ENCODE assay signal across 8 cellular contexts in genomic region chr17:27601069-27601974, GRCh38. TPM values are rescaled to one million over a fixed set of nuclear protein-coding genes. Genes with fewer than 3 reads are reported as not detected.
DNase-seq lines count a peak whose midpoint lies in the region; ATAC-seq and TF ChIP-seq lines count a peak whose summit lies in the region.

No MANE protein-coding gene starts in this region.

- no peak overlapping the region for H3K27ac ChIP-seq in right lobe of liver

- 65% methylated on average over 7 of the region's 11 CpGs for WGBS in right lobe of liver (ENCODE audit: insufficient coverage, low coverage, low lambda C conversion rate, missing lambda C conversion rate)

- CTCF ChIA-PET in activated CD4-positive, alpha-beta memory T cell treated with anti-CD3 and anti-CD28 coated beads for 36 hours (lab: Charles Lee): interaction anchor here (0.6 to 12.4 kb wide), 40 partner anchors 9 to 405 kb away, joined by 3 to 207 read pairs (median 6); partner anchors contain the start of genes KSR1 and LGALS9

- H3K4me1 ChIP-seq in right lobe of liver: no peaks in the 10 kb centered on the region

- no peak overlapping the region for H3K4me3 Mint-ChIP-seq in activated CD4-positive, alpha-beta memory T cell treated with anti-CD3 and anti-CD28 coated beads for 36 hours

- H3K27me3 ChIP-seq in H7 (ENCODE audit: control insufficient read depth, insufficient read depth, low read length): no peaks in the 10 kb centered on the region
- no peaks in the 10 kb centered on the region for H3K27me3 ChIP-seq in right lobe of liver

- peak; percentile 78 for DNase-seq in AG20443 (ENCODE audit: low spot score)
- peak; percentile 87 for DNase-seq in H7
- DNase-seq in NCI-H82 (lab: John Stamatoyannopoulos, UW): peak; percentile 91
- DNase-seq in activated CD4-positive, alpha-beta memory T cell treated with anti-CD3 and anti-CD28 coated beads for 36 hours: peak; percentile 86
- DNase-seq in ecto neural progenitor cell (ENCODE audit: low spot score): peak; percentile 88
- DNase-seq in right lobe of liver: peak; percentile 44 to 75 (median 73)
- DNase-seq in stimulated activated CD4-positive, alpha-beta T cell treated with anti-CD3 and anti-CD28 coated beads, TNF-alpha, amount 100 ng/mL, for 48 hours (ENCODE audit: low read depth in 3 of 3): peak; percentile 66 to 75 (median 70)

- ATAC-seq in right lobe of liver (peak; percentile 57 to 77 (median 69)), HG03354 (IDR thresholded peaks at IDR 0.05; ENCODE audit: poor library complexity, severe bottlenecking, unreplicated experiment) (no peak)

- TF ChIP-seq CTCF in right lobe of liver (IDR thresholded peaks at IDR 0.05): peak; percentile 90 to 94 (median 92)

- TF ChIP-seq POLR2A in right lobe of liver (IDR thresholded peaks at IDR 0.05): no peak

- no peaks in the 10 kb centered on the region for H3K9me3 Mint-ChIP-seq in activated CD4-positive, alpha-beta memory T cell treated with anti-CD3 and anti-CD28 coated beads for 36 hours

- no peak overlapping the region for H3K4me3 ChIP-seq in H7 (ENCODE audit: insufficient read depth, low read depth, low read length)
- no peak overlapping the region for H3K4me3 ChIP-seq in right lobe of liver

- no peaks in the 10 kb centered on the region for H3K27me3 Mint-ChIP-seq in activated CD4-positive, alpha-beta memory T cell treated with anti-CD3 and anti-CD28 coated beads for 36 hours

- peaks cover 36% of the 10 kb centered on the region for H3K36me3 Mint-ChIP-seq in activated CD4-positive, alpha-beta memory T cell treated with anti-CD3 and anti-CD28 coated beads for 36 hours

- H3K36me3 ChIP-seq in H7 (replicated peaks; ENCODE audit: control insufficient read depth, insufficient read depth, low read length) (peaks cover 17% of the 10 kb centered on the region), right lobe of liver (peaks cover 0 to 10% (median 0%) of the 10 kb centered on the region in 4 donors)

- H3K9me3 ChIP-seq in right lobe of liver: no peaks in the 10 kb centered on the region

- peaks cover 4% of the 10 kb centered on the region for H3K4me1 Mint-ChIP-seq in activated CD4-positive, alpha-beta memory T cell treated with anti-CD3 and anti-CD28 coated beads for 36 hours (ENCODE audit: low read depth)

- POLR2A ChIA-PET in activated CD4-positive, alpha-beta memory T cell treated with anti-CD3 and anti-CD28 coated beads for 36 hours (lab: Charles Lee): no interaction called here

- no peak overlapping the region for H3K27ac Mint-ChIP-seq in activated CD4-positive, alpha-beta memory T cell treated with anti-CD3 and anti-CD28 coated beads for 36 hours

- intact Hi-C loops in activated CD4-positive, alpha-beta memory T cell treated with anti-CD3 and anti-CD28 coated beads for 36 hours (cut with micrococcal nuclease): loop anchor here (1.0 to 2.0 kb wide), 3 partner anchors 57 to 220 kb away; no protein-coding TSS in a partner anchor
- intact Hi-C loops in right lobe of liver (cut with DNase I): loop anchor here (5.0 to 10.0 kb wide), 3 partner anchors 51 to 364 kb away; no protein-coding TSS in a partner anchor

RNA-seq across cellular contexts. Expression of gene LGALS9, which starts 29.7 kb away (rescaled TPM):
- 0.31 and 0.63 TPM in 2 replicates for total RNA-seq in H7 (2014; rRNA removed; shearing (Covaris generic))
- total RNA-seq in activated CD4-positive, alpha-beta memory T cell treated with anti-CD3 and anti-CD28 coated beads for 36 hours: 10 to 100 TPM; 44.3 to 45.4 TPM
- total RNA-seq in right lobe of liver: 10 to 100 TPM in 4 of 6 experiments, 1 to 10 TPM in 2; 9.1 to 37.9 (median 12.4) TPM
